In genomic region chr1:66400660-66401059, GRCh38 we compare ENCODE assay signal across 1 cellular context.
TF ChIP-seq lines count a peak whose summit lies in the region.

No MANE protein-coding gene starts in this region.

TF ChIP-seq in GM23338, 12 proteins besides CTCF, POLR2A, EP300 and RAD21 (continued from another document):
- TF ChIP-seq REST (IDR thresholded peaks at IDR 0.05; ENCODE audit: unreplicated experiment) (no peak), ZNF331 (CRISPR knock-in tag; IDR thresholded peaks at IDR 0.05; ENCODE audit: low read depth) (no peak), NANOG (IDR thresholded peaks at IDR 0.05; ENCODE audit: borderline replicate concordance) (no peak), JUNB (IDR thresholded peaks at IDR 0.05; ENCODE audit: unreplicated experiment) (no peak), CREB1 (CRISPR knock-in tag; IDR thresholded peaks at IDR 0.05; ENCODE audit: low read depth) (no peak), STAT1 (IDR thresholded peaks at IDR 0.05; ENCODE audit: unreplicated experiment) (no peak), EZH2phosphoT487 (IDR thresholded peaks at IDR 0.05; ENCODE audit: unreplicated experiment) (no peak), EZH2 (IDR thresholded peaks at IDR 0.05; ENCODE audit: low read depth, unreplicated experiment) (no peak)
- TF ChIP-seq, protein P1, sequence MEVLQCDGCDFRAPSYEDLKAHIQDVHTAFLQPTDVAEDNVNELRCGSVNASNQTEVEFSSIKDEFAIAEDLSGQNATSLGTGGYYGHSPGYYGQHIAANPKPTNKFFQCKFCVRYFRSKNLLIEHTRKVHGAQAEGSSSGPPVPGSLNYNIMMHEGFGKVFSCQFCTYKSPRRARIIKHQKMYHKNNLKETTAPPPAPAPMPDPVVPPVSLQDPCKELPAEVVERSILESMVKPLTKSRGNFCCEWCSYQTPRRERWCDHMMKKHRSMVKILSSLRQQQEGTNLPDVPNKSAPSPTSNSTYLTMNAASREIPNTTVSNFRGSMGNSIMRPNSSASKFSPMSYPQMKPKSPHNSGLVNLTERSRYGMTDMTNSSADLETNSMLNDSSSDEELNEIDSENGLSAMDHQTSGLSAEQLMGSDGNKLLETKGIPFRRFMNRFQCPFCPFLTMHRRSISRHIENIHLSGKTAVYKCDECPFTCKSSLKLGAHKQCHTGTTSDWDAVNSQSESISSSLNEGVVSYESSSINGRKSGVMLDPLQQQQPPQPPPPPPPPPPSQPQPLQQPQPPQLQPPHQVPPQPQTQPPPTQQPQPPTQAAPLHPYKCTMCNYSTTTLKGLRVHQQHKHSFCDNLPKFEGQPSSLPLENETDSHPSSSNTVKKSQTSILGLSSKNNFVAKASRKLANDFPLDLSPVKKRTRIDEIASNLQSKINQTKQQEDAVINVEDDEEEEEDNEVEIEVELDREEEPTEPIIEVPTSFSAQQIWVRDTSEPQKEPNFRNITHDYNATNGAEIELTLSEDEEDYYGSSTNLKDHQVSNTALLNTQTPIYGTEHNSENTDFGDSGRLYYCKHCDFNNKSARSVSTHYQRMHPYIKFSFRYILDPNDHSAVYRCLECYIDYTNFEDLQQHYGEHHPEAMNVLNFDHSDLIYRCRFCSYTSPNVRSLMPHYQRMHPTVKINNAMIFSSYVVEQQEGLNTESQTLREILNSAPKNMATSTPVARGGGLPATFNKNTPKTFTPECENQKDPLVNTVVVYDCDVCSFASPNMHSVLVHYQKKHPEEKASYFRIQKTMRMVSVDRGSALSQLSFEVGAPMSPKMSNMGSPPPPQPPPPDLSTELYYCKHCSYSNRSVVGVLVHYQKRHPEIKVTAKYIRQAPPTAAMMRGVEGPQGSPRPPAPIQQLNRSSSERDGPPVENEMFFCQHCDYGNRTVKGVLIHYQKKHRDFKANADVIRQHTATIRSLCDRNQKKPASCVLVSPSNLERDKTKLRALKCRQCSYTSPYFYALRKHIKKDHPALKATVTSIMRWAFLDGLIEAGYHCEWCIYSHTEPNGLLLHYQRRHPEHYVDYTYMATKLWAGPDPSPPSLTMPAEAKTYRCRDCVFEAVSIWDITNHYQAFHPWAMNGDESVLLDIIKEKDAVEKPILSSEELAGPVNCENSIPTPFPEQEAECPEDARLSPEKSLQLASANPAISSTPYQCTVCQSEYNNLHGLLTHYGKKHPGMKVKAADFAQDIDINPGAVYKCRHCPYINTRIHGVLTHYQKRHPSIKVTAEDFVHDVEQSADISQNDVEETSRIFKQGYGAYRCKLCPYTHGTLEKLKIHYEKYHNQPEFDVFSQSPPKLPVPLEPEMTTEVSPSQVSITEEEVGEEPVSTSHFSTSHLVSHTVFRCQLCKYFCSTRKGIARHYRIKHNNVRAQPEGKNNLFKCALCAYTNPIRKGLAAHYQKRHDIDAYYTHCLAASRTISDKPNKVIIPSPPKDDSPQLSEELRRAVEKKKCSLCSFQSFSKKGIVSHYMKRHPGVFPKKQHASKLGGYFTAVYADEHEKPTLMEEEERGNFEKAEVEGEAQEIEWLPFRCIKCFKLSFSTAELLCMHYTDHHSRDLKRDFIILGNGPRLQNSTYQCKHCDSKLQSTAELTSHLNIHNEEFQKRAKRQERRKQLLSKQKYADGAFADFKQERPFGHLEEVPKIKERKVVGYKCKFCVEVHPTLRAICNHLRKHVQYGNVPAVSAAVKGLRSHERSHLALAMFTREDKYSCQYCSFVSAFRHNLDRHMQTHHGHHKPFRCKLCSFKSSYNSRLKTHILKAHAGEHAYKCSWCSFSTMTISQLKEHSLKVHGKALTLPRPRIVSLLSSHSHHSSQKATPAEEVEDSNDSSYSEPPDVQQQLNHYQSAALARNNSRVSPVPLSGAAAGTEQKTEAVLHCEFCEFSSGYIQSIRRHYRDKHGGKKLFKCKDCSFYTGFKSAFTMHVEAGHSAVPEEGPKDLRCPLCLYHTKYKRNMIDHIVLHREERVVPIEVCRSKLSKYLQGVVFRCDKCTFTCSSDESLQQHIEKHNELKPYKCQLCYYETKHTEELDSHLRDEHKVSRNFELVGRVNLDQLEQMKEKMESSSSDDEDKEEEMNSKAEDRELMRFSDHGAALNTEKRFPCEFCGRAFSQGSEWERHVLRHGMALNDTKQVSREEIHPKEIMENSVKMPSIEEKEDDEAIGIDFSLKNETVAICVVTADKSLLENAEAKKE (CRISPR knock-in tag; IDR thresholded peaks at IDR 0.05): no peak
TF ChIP-seq in GM23338: peak in this region for 0.
